Comparison of ENCODE assay signal across 14 cellular contexts in the genomic region with DNA sequence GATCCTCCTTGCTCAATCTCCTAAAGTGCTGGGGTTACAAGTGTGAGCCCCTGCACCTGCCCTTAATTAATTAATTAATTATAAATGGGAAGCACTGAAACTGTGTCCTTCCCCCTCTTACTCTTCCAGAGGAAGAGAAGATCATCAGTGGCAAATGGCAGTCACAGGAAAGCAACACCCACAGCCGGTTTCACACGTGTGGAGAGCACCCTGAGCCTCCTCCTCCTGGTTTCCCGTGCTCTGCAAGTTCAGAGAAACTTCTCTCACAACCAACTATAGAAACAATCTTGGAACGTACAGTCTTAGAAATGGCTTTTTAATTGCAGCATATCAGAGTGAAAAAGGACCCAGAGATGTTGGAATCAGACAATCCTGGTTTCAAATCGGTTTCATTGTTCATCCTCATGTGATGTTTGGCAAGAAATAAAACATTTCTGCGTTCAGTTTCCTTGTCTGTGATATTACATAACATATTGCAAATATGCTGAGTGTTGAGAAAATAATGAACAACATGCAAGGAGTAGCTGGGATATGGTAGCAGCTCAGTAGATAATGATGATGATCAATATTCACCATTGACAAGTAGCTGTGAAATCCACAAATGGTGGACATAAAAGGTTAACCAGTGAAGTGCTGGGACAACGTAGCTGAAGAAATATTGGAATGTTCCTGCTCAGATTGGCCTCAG.
DNase-seq lines count a peak whose midpoint lies in the region; ATAC-seq and TF ChIP-seq lines count a peak whose summit lies in the region.
"Had no signal": no experiment of that assay in that cellular context is flagged by ENCODE, and none has a peak within 500 bp of the region (broad histone marks: within the 10 kb centered on the region; RNA-seq: fewer than 3 reads in every experiment).

No MANE protein-coding gene starts in this region.

- no peak overlapping the region for H3K9ac ChIP-seq in mesendoderm (ENCODE audit: low read length)
- H3K9ac ChIP-seq: BLaER1 treated with 17β-estradiol and CSF1 and Interleukin-3, amounts not matched to agents 10 nM and 100 nM had no signal

- no peak overlapping the region for H3K23ac ChIP-seq in mesendoderm (ENCODE audit: low read length)

- H3K79me1 ChIP-seq in mesendoderm (ENCODE audit: low read length): no peaks in the 10 kb centered on the region

- H4K20me1 ChIP-seq in GM23338 (replicated peaks; ENCODE audit: insufficient read depth): no peaks in the 10 kb centered on the region
- H4K20me1 ChIP-seq: BLaER1 treated with 17β-estradiol and CSF1 and Interleukin-3, amounts not matched to agents 10 nM and 100 nM had no signal

- H3K4me1 Mint-ChIP-seq in natural killer cell: no peaks in the 10 kb centered on the region
- H3K4me1 Mint-ChIP-seq in natural killer cell treated with Interleukin-12 subunit alpha and Interleukin-12 subunit beta and Interleukin-15 and Interleukin-18, amount 100 ng/mL, for 72 hours (ENCODE audit: low read depth in 2 of 2): no peaks in the 10 kb centered on the region
- H3K4me1 Mint-ChIP-seq in GM23338: peaks cover 23% of the 10 kb centered on the region
- H3K4me1 Mint-ChIP-seq: B cell had no signal

- H3K27me3 ChIP-seq in mesendoderm (ENCODE audit: insufficient read depth, low read length, poor library complexity) (no peaks in the 10 kb centered on the region), GM23338 (ENCODE audit: insufficient read depth) (peaks cover 7% of the 10 kb centered on the region; the same call in 1 of the 2 replicates)
- H3K27me3 ChIP-seq: BLaER1 treated with 17β-estradiol and CSF1 and Interleukin-3, amounts not matched to agents 10 nM and 100 nM had no signal

- H2BK5ac ChIP-seq in mesendoderm (ENCODE audit: low read length): no peak overlapping the region

- H3K4me3 Mint-ChIP-seq in natural killer cell: peak overlapping the region; percentile 13
- H3K4me3 Mint-ChIP-seq in natural killer cell treated with Interleukin-12 subunit alpha and Interleukin-12 subunit beta and Interleukin-15 and Interleukin-18, amount 100 ng/mL, for 72 hours: no peak overlapping the region
- no peak overlapping the region for H3K4me3 Mint-ChIP-seq in GM23338
- H3K4me3 Mint-ChIP-seq: B cell; CD4-positive, alpha-beta T cell; H9 had no signal

- no peak overlapping the region for H4K5ac ChIP-seq in mesendoderm (ENCODE audit: low read length)

- H3K4me2 ChIP-seq in mesendoderm (ENCODE audit: low read length) (no peak overlapping the region), GM23338 (no peak overlapping the region)
- H3K4me2 ChIP-seq: BLaER1 treated with 17β-estradiol and CSF1 and Interleukin-3, amounts not matched to agents 10 nM and 100 nM had no signal

- ATAC-seq in natural killer cell (no peak), GM19452 (IDR thresholded peaks at IDR 0.05; ENCODE audit: unreplicated experiment) (no peak), GM23338 (no peak)
- no peak for ATAC-seq in natural killer cell treated with Interleukin-12 subunit alpha and Interleukin-12 subunit beta and Interleukin-15 and Interleukin-18, amount 100 ng/mL, for 72 hours

- H3K36me3 ChIP-seq in KOPT-K1 (ENCODE audit: insufficient read depth, low read length) (peaks cover 82% of the 10 kb centered on the region), mesendoderm (ENCODE audit: control insufficient read depth, insufficient read depth, low read length) (no peaks in the 10 kb centered on the region), GM23338 (ENCODE audit: insufficient read depth) (no peaks in the 10 kb centered on the region)
- H3K36me3 ChIP-seq: BLaER1 treated with 17β-estradiol and CSF1 and Interleukin-3, amounts not matched to agents 10 nM and 100 nM had no signal

- H3K9me3 Mint-ChIP-seq in natural killer cell (peaks cover 0 to 5% of the 10 kb centered on the region in 2 donors), GM23338 (no peaks in the 10 kb centered on the region; the same call in 2 of the 3 replicates)
- H3K9me3 Mint-ChIP-seq in natural killer cell treated with Interleukin-12 subunit alpha and Interleukin-12 subunit beta and Interleukin-15 and Interleukin-18, amount 100 ng/mL, for 72 hours: peaks cover 3% of the 10 kb centered on the region

- peaks cover 5% of the 10 kb centered on the region for H3K9me2 ChIP-seq in GM23338 (ENCODE audit: insufficient read depth)

- H3K27ac Mint-ChIP-seq in natural killer cell: no peak overlapping the region
- no peak overlapping the region for H3K27ac Mint-ChIP-seq in natural killer cell treated with Interleukin-12 subunit alpha and Interleukin-12 subunit beta and Interleukin-15 and Interleukin-18, amount 100 ng/mL, for 72 hours
- no peak overlapping the region for H3K27ac Mint-ChIP-seq in GM23338
- H3K27ac Mint-ChIP-seq: B cell; CD4-positive, alpha-beta T cell; H9 had no signal

- TF ChIP-seq CTCF in natural killer cell (IDR thresholded peaks at IDR 0.05) (no peak), GM23338 (conservative IDR thresholded peaks at IDR 0.05; ENCODE audit: low read depth in 2 of 2) (no peak)

- H2BK15ac ChIP-seq in mesendoderm (replicated peaks; ENCODE audit: low read depth): no peak overlapping the region

- no peaks in the 10 kb centered on the region for H3F3A ChIP-seq in GM23338 (replicated peaks; ENCODE audit: low read depth)

- H3K79me2 ChIP-seq in mesendoderm (ENCODE audit: control insufficient read depth, insufficient read depth, low read length) (no peaks in the 10 kb centered on the region), GM23338 (replicated peaks; ENCODE audit: insufficient read depth) (no peaks in the 10 kb centered on the region)

- H3K9me3 ChIP-seq in KOPT-K1 (ENCODE audit: insufficient read depth, low read length, poor library complexity, severe bottlenecking): peaks cover 38% of the 10 kb centered on the region
- H3K9me3 ChIP-seq: Caco-2 had no signal

- H2AK5ac ChIP-seq in mesendoderm (ENCODE audit: low read length): no peak overlapping the region

- H3K56ac ChIP-seq in mesendoderm (ENCODE audit: low read length): no peak overlapping the region

- no peaks in the 10 kb centered on the region for H3K27me3 Mint-ChIP-seq in natural killer cell (ENCODE audit: low read depth in 2 of 2)
- peaks cover 0 to 6% of the 10 kb centered on the region in 2 donors for H3K27me3 Mint-ChIP-seq in natural killer cell treated with Interleukin-12 subunit alpha and Interleukin-12 subunit beta and Interleukin-15 and Interleukin-18, amount 100 ng/mL, for 72 hours
- no peaks in the 10 kb centered on the region for H3K27me3 Mint-ChIP-seq in GM23338 (ENCODE audit: insufficient read depth, low read depth, poor library complexity)
- H3K27me3 Mint-ChIP-seq: B cell; CD4-positive, alpha-beta T cell had no signal

- H3K4me1 ChIP-seq in mesendoderm (ENCODE audit: control insufficient read depth, low read depth, low read length) (peaks cover 4% of the 10 kb centered on the region), GM23338 (ENCODE audit: insufficient read depth) (peaks cover 31% of the 10 kb centered on the region)
- H3K4me1 ChIP-seq: Caco-2 had no signal

- no peak overlapping the region for H3K4ac ChIP-seq in mesendoderm (ENCODE audit: low read depth, low read length)

- DNase-seq in natural killer cell (no peak), superior temporal gyrus (ENCODE audit: extremely low spot score) (peak; percentile 14), mesendoderm (no peak), GM23338 (ENCODE audit: low spot score) (no peak)
- DNase-seq in natural killer cell treated with Interleukin-12 subunit alpha and Interleukin-12 subunit beta and Interleukin-15 and Interleukin-18, amount 100 ng/mL, for 72 hours (ENCODE audit: low spot score): no peak
- DNase-seq: 8988T; Caco-2; CD4-positive, alpha-beta T cell; GDM1; H9 had no signal

- H3K4me3 ChIP-seq in mesendoderm (ENCODE audit: low read length): no peak overlapping the region
- no peak overlapping the region for H3K4me3 ChIP-seq in GM23338
- H3K4me3 ChIP-seq: BLaER1 treated with 17β-estradiol and CSF1 and Interleukin-3, amounts not matched to agents 10 nM and 100 nM had no signal

- no peak overlapping the region for H3K18ac ChIP-seq in mesendoderm (ENCODE audit: low read length)

- no CpG with 5 or more reads among the region's 7 CpGs for WGBS in mesendoderm (ENCODE audit: extremely low coverage, insufficient coverage, low lambda C conversion rate)

- H2BK120ac ChIP-seq in mesendoderm (ENCODE audit: low read depth, low read length): no peak overlapping the region

- peak overlapping the region; percentile 57 for H3K27ac ChIP-seq in KOPT-K1 (ENCODE audit: low read depth, low read length, poor library complexity, severe bottlenecking)
- no peak overlapping the region for H3K27ac ChIP-seq in mesendoderm (ENCODE audit: low read depth, low read length)
- no peak overlapping the region for H3K27ac ChIP-seq in GM23338 (ENCODE audit: low read depth)
- H3K27ac ChIP-seq: BLaER1 treated with 17β-estradiol and CSF1 and Interleukin-3, amounts not matched to agents 10 nM and 100 nM had no signal

- no peak overlapping the region for H2AFZ ChIP-seq in GM23338

- intact Hi-C loops in natural killer cell (cut with micrococcal nuclease): no loop called here

- H3K36me3 Mint-ChIP-seq in natural killer cell (no peaks in the 10 kb centered on the region), GM23338 (ENCODE audit: low read depth) (no peaks in the 10 kb centered on the region)
- H3K36me3 Mint-ChIP-seq in natural killer cell treated with Interleukin-12 subunit alpha and Interleukin-12 subunit beta and Interleukin-15 and Interleukin-18, amount 100 ng/mL, for 72 hours: peaks cover 4% of the 10 kb centered on the region

- no peak overlapping the region for H4K8ac ChIP-seq in mesendoderm (ENCODE audit: low read depth, low read length)

TF ChIP-seq in GM23338, 12 proteins besides CTCF, POLR2A, EP300 and RAD21 (continues in another document):
- TF ChIP-seq NANOG (IDR thresholded peaks at IDR 0.05; ENCODE audit: borderline replicate concordance): no peak
- no peak for TF ChIP-seq CREB1 (CRISPR knock-in tag; IDR thresholded peaks at IDR 0.05; ENCODE audit: low read depth)
- TF ChIP-seq POLR2AphosphoS5 (IDR thresholded peaks at IDR 0.05; ENCODE audit: low read depth): no peak
- no peak for TF ChIP-seq ZNF114 (CRISPR knock-in tag; IDR thresholded peaks at IDR 0.05)
- TF ChIP-seq, protein P1, sequence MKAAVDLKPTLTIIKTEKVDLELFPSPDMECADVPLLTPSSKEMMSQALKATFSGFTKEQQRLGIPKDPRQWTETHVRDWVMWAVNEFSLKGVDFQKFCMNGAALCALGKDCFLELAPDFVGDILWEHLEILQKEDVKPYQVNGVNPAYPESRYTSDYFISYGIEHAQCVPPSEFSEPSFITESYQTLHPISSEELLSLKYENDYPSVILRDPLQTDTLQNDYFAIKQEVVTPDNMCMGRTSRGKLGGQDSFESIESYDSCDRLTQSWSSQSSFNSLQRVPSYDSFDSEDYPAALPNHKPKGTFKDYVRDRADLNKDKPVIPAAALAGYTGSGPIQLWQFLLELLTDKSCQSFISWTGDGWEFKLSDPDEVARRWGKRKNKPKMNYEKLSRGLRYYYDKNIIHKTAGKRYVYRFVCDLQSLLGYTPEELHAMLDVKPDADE (IDR thresholded peaks at IDR 0.05): no peak
- TF ChIP-seq JUNB (IDR thresholded peaks at IDR 0.05; ENCODE audit: unreplicated experiment): no peak
- TF ChIP-seq ZNF331 (CRISPR knock-in tag; IDR thresholded peaks at IDR 0.05; ENCODE audit: low read depth): no peak
- TF ChIP-seq STAT1 (IDR thresholded peaks at IDR 0.05; ENCODE audit: unreplicated experiment): no peak
- TF ChIP-seq EZH2phosphoT487 (IDR thresholded peaks at IDR 0.05; ENCODE audit: unreplicated experiment): no peak
- TF ChIP-seq EZH2 (IDR thresholded peaks at IDR 0.05; ENCODE audit: low read depth, unreplicated experiment): no peak
